31 cellular contexts compared by ENCODE assay signal in the genomic region with DNA sequence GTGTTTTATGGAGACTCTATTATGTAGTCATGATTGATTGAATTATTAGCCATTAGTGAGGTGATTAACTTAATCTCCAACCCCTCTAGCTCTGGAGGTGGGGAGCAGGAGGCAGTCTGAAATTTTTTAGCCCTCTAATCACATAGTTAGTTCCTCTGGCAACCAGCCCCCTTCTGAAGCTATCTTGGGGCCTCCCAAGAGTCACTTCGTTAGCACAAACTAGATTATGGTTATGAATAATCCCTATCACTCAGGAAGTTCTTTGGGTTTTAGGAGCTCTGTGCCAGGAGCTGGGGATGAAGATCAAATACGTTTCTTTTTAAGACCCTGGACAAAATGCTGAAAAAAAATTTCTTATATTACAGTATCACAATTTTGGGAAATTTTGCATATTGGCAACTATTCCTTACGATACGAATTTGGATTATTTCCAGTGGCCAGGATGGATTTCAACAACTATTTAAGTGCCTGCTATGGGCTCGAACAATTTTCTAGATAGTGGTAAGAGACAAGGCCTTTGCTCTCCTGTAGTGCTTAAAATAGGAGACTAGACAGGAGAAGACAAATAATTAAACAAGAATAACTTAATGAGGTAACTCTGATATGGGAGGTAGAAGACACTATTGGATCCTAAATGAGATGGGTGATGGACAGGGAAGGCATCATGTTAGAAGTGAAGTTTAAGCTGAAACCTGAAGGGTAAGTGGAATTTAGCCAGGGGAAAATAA. TPM values are rescaled to one million over a fixed set of nuclear protein-coding genes. Genes with fewer than 3 reads are reported as not detected.
DNase-seq lines count a peak whose midpoint lies in the region; ATAC-seq and TF ChIP-seq lines count a peak whose summit lies in the region.
"Had no signal": no experiment of that assay in that cellular context is flagged by ENCODE, and none has a peak within 500 bp of the region (broad histone marks: within the 10 kb centered on the region; RNA-seq: fewer than 3 reads in every experiment).

No MANE protein-coding gene starts in this region.

- H3K27ac ChIP-seq in left ventricle myocardium inferior (replicated peaks) = no peak overlapping the region
- H3K27ac ChIP-seq: adrenal gland, WERI-Rb-1 had no signal

- peak overlapping the region; percentile 96 for H3K27ac Mint-ChIP-seq in activated naive CD8-positive, alpha-beta T cell treated with anti-CD3 and anti-CD28 coated beads, Interleukin-2, amount 50 U/mL, for 24 hours
- peak overlapping the region; percentile 71 for H3K27ac Mint-ChIP-seq in progenitor cell of endocrine pancreas
- H3K27ac Mint-ChIP-seq: activated CD4-positive, alpha-beta T cell treated with anti-CD3 and anti-CD28 coated beads, Interleukin-2, amount 10 ng/mL, durations not matched to agents 7 days and 5 days; brain; mesothelial cell of epicardium; natural killer cell; T-helper 1 cell treated with Interleukin-12 subunit alpha and Interleukin-12 subunit beta and Interleukin-4 antibody, amounts not matched to agents 30 μg/mL and 1 μg/mL, for 36 hours had no signal

- peaks cover 42% of the 10 kb centered on the region for H3K4me1 Mint-ChIP-seq in activated naive CD8-positive, alpha-beta T cell treated with anti-CD3 and anti-CD28 coated beads, Interleukin-2, amount 50 U/mL, for 24 hours
- no peaks in the 10 kb centered on the region for H3K4me1 Mint-ChIP-seq in progenitor cell of endocrine pancreas (ENCODE audit: low read depth)
- H3K4me1 Mint-ChIP-seq: brain had no signal

- DNase-seq in Right ventricle myocardium superior = no peak
- DNase-seq in left ventricle myocardium inferior = no peak
- DNase-seq in OCI-M1 (lab: John Stamatoyannopoulos, UW) = peak; percentile 29
- DNase-seq in activated naive CD8-positive, alpha-beta T cell treated with anti-CD3 and anti-CD28 coated beads, Interleukin-2, amount 50 U/mL, for 24 hours = no peak
- DNase-seq in progenitor cell of endocrine pancreas (ENCODE audit: low spot score, unreplicated experiment) = no peak
- DNase-seq in T-helper 2 cell = no peak
- DNase-seq: activated CD4-positive, alpha-beta T cell treated with anti-CD3 and anti-CD28 coated beads, Interleukin-2, amount 10 ng/mL, durations not matched to agents 7 days and 5 days; activated gamma-delta T cell; adrenal gland; CD8-positive, alpha-beta memory T cell; effector CD4-positive, alpha-beta T cell; GDM1; HCEC 1CT; islet precursor cell; KBM-7; MG63; natural killer cell; NCI-H1105 treated with DMSO at 0.1 percent for 48 hours; NCI-H1930; NCI-H526 treated with DMSO at 0.1 percent for 48 hours; occipital lobe; retina; small intestine; stimulated activated CD8-positive, alpha-beta memory T cell treated with anti-CD3 and anti-CD28 coated beads, Interleukin-4, amount 100 ng/mL, for 48 hours; trophoblast cell; WERI-Rb-1 had no signal

- no peak overlapping the region for H3K4me3 Mint-ChIP-seq in activated naive CD8-positive, alpha-beta T cell treated with anti-CD3 and anti-CD28 coated beads, Interleukin-2, amount 50 U/mL, for 24 hours
- H3K4me3 Mint-ChIP-seq in progenitor cell of endocrine pancreas (ENCODE audit: low read depth) = no peak overlapping the region
- H3K4me3 Mint-ChIP-seq: activated CD4-positive, alpha-beta T cell treated with anti-CD3 and anti-CD28 coated beads, Interleukin-2, amount 10 ng/mL, durations not matched to agents 7 days and 5 days; brain; CD8-positive, alpha-beta memory T cell; mesothelial cell of epicardium; natural killer cell; T-helper 1 cell treated with Interleukin-12 subunit alpha and Interleukin-12 subunit beta and Interleukin-4 antibody, amounts not matched to agents 30 μg/mL and 1 μg/mL, for 36 hours had no signal

- TF ChIP-seq CTCF in left ventricle myocardium inferior (IDR thresholded peaks at IDR 0.05; ENCODE audit: borderline replicate concordance) (no peak), progenitor cell of endocrine pancreas (IDR thresholded peaks at IDR 0.05; ENCODE audit: unreplicated experiment) (no peak)

- peaks cover 15% of the 10 kb centered on the region for H3K36me3 ChIP-seq in left ventricle myocardium inferior

- intact Hi-C loops in Right ventricle myocardium superior (cut with DNase I) (no loop called here), left ventricle myocardium inferior (cut with micrococcal nuclease) (no loop called here)

- no peaks in the 10 kb centered on the region for H3K9me3 Mint-ChIP-seq in activated naive CD8-positive, alpha-beta T cell treated with anti-CD3 and anti-CD28 coated beads, Interleukin-2, amount 50 U/mL, for 24 hours
- no peaks in the 10 kb centered on the region for H3K9me3 Mint-ChIP-seq in progenitor cell of endocrine pancreas (ENCODE audit: low read depth)
- H3K9me3 Mint-ChIP-seq: activated CD4-positive, alpha-beta T cell treated with anti-CD3 and anti-CD28 coated beads, Interleukin-2, amount 10 ng/mL, durations not matched to agents 7 days and 5 days; brain; CD8-positive, alpha-beta memory T cell; natural killer cell; T-helper 1 cell treated with Interleukin-12 subunit alpha and Interleukin-12 subunit beta and Interleukin-4 antibody, amounts not matched to agents 30 μg/mL and 1 μg/mL, for 36 hours had no signal

- no peaks in the 10 kb centered on the region for H3K27me3 Mint-ChIP-seq in activated naive CD8-positive, alpha-beta T cell treated with anti-CD3 and anti-CD28 coated beads, Interleukin-2, amount 50 U/mL, for 24 hours
- no peaks in the 10 kb centered on the region for H3K27me3 Mint-ChIP-seq in progenitor cell of endocrine pancreas
- H3K27me3 Mint-ChIP-seq: activated CD4-positive, alpha-beta T cell treated with anti-CD3 and anti-CD28 coated beads, Interleukin-2, amount 10 ng/mL, durations not matched to agents 7 days and 5 days; brain; CD8-positive, alpha-beta memory T cell had no signal

- no peaks in the 10 kb centered on the region for H3K9me3 ChIP-seq in left ventricle myocardium inferior (replicated peaks)
- H3K9me3 ChIP-seq: adrenal gland, MG63 had no signal

- H3K27me3 ChIP-seq in left ventricle myocardium inferior (ENCODE audit: low read depth) = no peaks in the 10 kb centered on the region
- H3K27me3 ChIP-seq: adrenal gland, MG63 had no signal

- peaks cover 80% of the 10 kb centered on the region for H3K36me3 Mint-ChIP-seq in activated naive CD8-positive, alpha-beta T cell treated with anti-CD3 and anti-CD28 coated beads, Interleukin-2, amount 50 U/mL, for 24 hours (ENCODE audit: low read depth)
- peaks cover 27% of the 10 kb centered on the region for H3K36me3 Mint-ChIP-seq in progenitor cell of endocrine pancreas (ENCODE audit: insufficient read depth)

- H3K4me3 ChIP-seq in left ventricle myocardium inferior = no peak overlapping the region
- H3K4me3 ChIP-seq: adrenal gland, MG63 had no signal

- H3K4me1 ChIP-seq in left ventricle myocardium inferior = peaks cover 22% of the 10 kb centered on the region
- H3K4me1 ChIP-seq: adrenal gland had no signal

- peak; percentile 64 for ATAC-seq in Right ventricle myocardium superior (ENCODE audit: poor library complexity)
- ATAC-seq in activated naive CD8-positive, alpha-beta T cell treated with anti-CD3 and anti-CD28 coated beads, Interleukin-2, amount 50 U/mL, for 24 hours = no peak
- ATAC-seq in GM19463 (IDR thresholded peaks at IDR 0.05; ENCODE audit: unreplicated experiment) = no peak
- no peak for ATAC-seq in GM19455 (IDR thresholded peaks at IDR 0.05; ENCODE audit: unreplicated experiment)

RNA-seq across cellular contexts. Expression of a gene that starts 52.9 kb away (rescaled TPM):
- total RNA-seq in Right ventricle myocardium superior = 9.9 TPM
- 11.7 TPM for total RNA-seq in left ventricle myocardium inferior
- 38.0 and 40.4 TPM in 2 replicates for total RNA-seq in progenitor cell of endocrine pancreas
